In the genomic region with DNA sequence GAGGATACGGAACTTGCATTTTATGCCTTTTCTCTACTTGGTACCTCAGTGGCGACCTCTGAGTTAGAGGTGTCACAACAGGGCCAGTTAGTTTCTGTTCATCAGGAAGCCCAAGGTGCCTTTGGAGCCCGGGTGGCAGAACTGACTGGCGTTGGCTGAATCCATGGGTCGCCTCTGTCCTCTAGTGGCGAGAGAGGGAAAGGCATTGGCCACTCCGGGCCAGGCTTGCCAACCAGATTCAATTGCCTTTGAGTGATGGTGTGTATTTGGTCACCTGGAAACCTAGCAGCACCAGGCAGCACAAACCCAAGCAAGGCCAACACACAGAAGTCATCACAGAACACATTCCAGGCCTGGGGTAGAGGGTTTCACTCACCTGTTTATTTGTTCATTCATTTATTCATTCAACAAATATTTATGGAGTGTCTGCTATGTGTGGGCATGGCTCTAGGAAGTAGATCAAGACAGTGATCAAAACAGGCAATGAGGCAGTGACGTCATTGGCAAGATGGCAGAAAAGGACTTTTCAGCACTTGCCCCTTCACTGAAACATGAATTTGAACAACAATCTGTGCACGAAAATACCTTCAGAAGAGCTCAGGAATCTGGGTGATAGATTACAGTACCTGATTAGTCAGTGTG, we compare ENCODE assay signal across 8 cellular contexts. TPM values are rescaled to one million over a fixed set of nuclear protein-coding genes. Genes with fewer than 3 reads are reported as not detected.
A peak's percentile ranks its signal among the peaks of the same experiment; 100 is the strongest.
DNase-seq lines count a peak whose midpoint lies in the region; FAIRE-seq and TF ChIP-seq lines count a peak whose summit lies in the region.

No MANE protein-coding gene starts in this region.

- in situ Hi-C loops in GM13977 (cut with MboI; ENCODE audit: low pct_unique_long_range_greater_than_20kb, low sequenced_read_pairs, unreplicated experiment): no loop called here

- H3K27me3 Mint-ChIP-seq in brain: peaks cover 2% of the 10 kb centered on the region

- no peak for FAIRE-seq in RCC 7860 (lab: Jason Lieb, UNC)

- intact Hi-C loops in spleen (cut with DNase I; ENCODE audit: low total_unique reads): loop anchor here (5.0 kb wide), 1 partner anchor 146 kb away; no protein-coding TSS in a partner anchor

- CTCF ChIA-PET in AG04450 (lab: Charles Lee): interaction anchor here (0.9 to 2.6 kb wide), 3 partner anchors 13 to 147 kb away, joined by 3 to 18 read pairs (median 15); no protein-coding TSS in a partner anchor

- H3K9me3 ChIP-seq in AG04450 (ENCODE audit: control insufficient read depth, insufficient read depth, low read length) (no peaks in the 10 kb centered on the region), iPS DF 6.9 (ENCODE audit: control insufficient read depth, insufficient read depth, low read length) (no peaks in the 10 kb centered on the region), spleen (no peaks in the 10 kb centered on the region)

- H3K27me3 ChIP-seq in AG04450 (ENCODE audit: control insufficient read depth, insufficient read depth, low read length) (peaks cover 8% of the 10 kb centered on the region), iPS DF 6.9 (ENCODE audit: control insufficient read depth, insufficient read depth, low read length) (no peaks in the 10 kb centered on the region), spleen (replicated peaks in 1 of 7) (peaks cover 0 to 42% (median 0%) of the 10 kb centered on the region in 7 donors)

- peak; percentile 18 for DNase-seq in AG04450 (ENCODE audit: low read depth, low spot score)
- peak; percentile 72 for DNase-seq in GM13977 (ENCODE audit: low spot score)
- DNase-seq in LNCaP clone FGC (ENCODE audit: low read depth): peak; percentile 22
- DNase-seq in RCC 7860 (ENCODE audit: low spot score): peak; percentile 29
- peak; percentile 52 for DNase-seq in iPS DF 6.9 (ENCODE audit: low read depth, low spot score)
- peak; percentile 79 for DNase-seq in spleen
- DNase-seq in SKM-1 treated with dmso at 0.1 percent for 144 hours (lab: John Stamatoyannopoulos, UW; ENCODE audit: unreplicated experiment): no peak

- H3K36me3 Mint-ChIP-seq in brain: no peaks in the 10 kb centered on the region

- WGBS in iPS DF 6.9 (ENCODE audit: insufficient coverage, insufficient read length): no CpG with 5 or more reads among the region's 9 CpGs
- 22 to 29% (median 27%) methylated on average over 7 to 9 of the region's 9 CpGs for WGBS in spleen, 5 donors

- no peak for TF ChIP-seq POLR2A in spleen (IDR thresholded peaks at IDR 0.05)

- H3K36me3 ChIP-seq in iPS DF 6.9 (ENCODE audit: control insufficient read depth, insufficient read depth, low read length): no peaks in the 10 kb centered on the region
- no peaks in the 10 kb centered on the region for H3K36me3 ChIP-seq in spleen

- peaks cover 15% of the 10 kb centered on the region for H3K4me1 Mint-ChIP-seq in brain

- peak overlapping the region in 1 of 5 experiments; percentile 66 for H3K27ac Mint-ChIP-seq in brain

- H3K4me3 ChIP-seq in AG04450 (ENCODE audit: low read depth, low read length) (no peak overlapping the region), LNCaP clone FGC (ENCODE audit: low read depth, low read length) (no peak overlapping the region), iPS DF 6.9 (ENCODE audit: low read length) (no peak overlapping the region), spleen (no peak overlapping the region)

- H3K9me3 Mint-ChIP-seq in brain: no peaks in the 10 kb centered on the region

- TF ChIP-seq CTCF in AG04450 (IDR thresholded peaks at IDR 0.05; ENCODE audit: low read depth, low read length): peak; percentile 99
- TF ChIP-seq CTCF in GM13977 (IDR thresholded peaks at IDR 0.05; ENCODE audit: extremely low read depth, insufficient read depth, missing control alignments): peak; percentile 98
- peak; percentile 99 for TF ChIP-seq CTCF in LNCaP clone FGC (IDR thresholded peaks at IDR 0.05; ENCODE audit: control insufficient read depth, extremely low read depth, insufficient read depth)
- TF ChIP-seq CTCF in brain (conservative IDR thresholded peaks at IDR 0.05): peak; percentile 98 to 99
- TF ChIP-seq CTCF in spleen (IDR thresholded peaks at IDR 0.05 in 8 of 11, conservative IDR thresholded peaks at IDR 0.05 in 3 of 11): peak; percentile 63 to 87 (median 81)

- no peak overlapping the region for H3K4me3 Mint-ChIP-seq in brain

- H3K4me1 ChIP-seq in iPS DF 6.9 (ENCODE audit: control insufficient read depth, insufficient read depth, low read length) (0 out of 2 replicates have a peak, but pooled peaks cover 1% of the 10 kb centered on the region), spleen (no peaks in the 10 kb centered on the region)

- POLR2A ChIA-PET in AG04450 (lab: Yijun Ruan, JAX): no interaction called here

- H3K27ac ChIP-seq in AG04450 (ENCODE audit: low read depth, low read length) (no peak overlapping the region), iPS DF 6.9 (ENCODE audit: low read length) (no peak overlapping the region), spleen (no peak overlapping the region)

RNA-seq across cellular contexts. Expression of a gene that starts 40.5 kb away (rescaled TPM):
- not detected in 2 replicates for polyA plus RNA-seq in AG04450 (2011; rRNA removed)
- polyA minus RNA-seq in AG04450 (2011; rRNA and poly(A)+ RNA removed): not detected in 2 replicates
- 1.4 TPM for polyA plus RNA-seq in brain (ENCODE audit: insufficient read depth, low read depth, low replicate concordance)
- under 1 TPM; 0.23 to 0.83 (median 0.47) TPM for total RNA-seq in spleen
- polyA plus RNA-seq in spleen: 1 to 10 TPM in 1 of 3 donors, under 1 TPM in 2; 0.58 to 1.1 (median 0.72) TPM
